1 cellular context compared by ENCODE assay signal in the genomic region with DNA sequence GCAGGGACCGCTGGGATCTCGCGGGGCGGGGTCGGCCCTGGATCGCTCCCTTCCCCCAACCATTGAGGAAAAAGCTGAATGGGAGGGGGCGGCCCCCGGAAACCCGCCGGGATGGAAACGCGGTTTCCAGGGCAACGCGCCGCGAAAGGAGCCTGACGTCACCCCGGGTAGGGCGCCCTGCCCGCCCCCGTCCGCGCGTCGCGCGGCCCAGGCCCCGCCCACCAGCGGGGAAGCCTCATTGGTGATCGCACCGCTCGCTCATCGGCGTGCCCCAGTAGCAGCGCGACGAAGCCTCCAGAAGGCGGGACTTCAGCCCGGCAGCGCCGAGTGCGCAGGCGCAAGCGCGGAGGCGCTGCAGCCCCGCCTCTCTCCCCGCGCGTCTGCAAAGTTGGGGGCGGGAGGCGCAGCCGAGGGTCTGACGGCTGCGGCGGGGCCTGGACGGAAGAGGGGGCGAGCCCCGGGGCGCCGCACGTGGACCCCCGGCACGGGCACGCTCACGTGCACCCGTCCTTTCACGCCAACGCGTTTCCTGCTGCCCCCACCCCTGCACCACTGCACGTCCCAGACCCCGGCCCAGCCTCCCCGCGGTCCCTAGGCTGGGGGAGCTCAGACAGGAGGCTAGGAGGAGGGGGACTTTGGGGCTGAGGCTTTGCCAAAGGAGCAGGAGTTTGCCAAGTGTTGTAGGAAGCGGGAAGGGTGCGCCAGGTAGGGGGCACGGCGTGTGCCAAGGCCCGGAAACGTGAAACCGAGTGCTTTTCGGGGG.
TF ChIP-seq lines count a peak whose summit lies in the region.

No MANE protein-coding gene starts in this region.

TF ChIP-seq in K562, 482 proteins besides CTCF, POLR2A, EP300 and RAD21 (continued from another document and continues in another):
- TF ChIP-seq, protein P1, sequence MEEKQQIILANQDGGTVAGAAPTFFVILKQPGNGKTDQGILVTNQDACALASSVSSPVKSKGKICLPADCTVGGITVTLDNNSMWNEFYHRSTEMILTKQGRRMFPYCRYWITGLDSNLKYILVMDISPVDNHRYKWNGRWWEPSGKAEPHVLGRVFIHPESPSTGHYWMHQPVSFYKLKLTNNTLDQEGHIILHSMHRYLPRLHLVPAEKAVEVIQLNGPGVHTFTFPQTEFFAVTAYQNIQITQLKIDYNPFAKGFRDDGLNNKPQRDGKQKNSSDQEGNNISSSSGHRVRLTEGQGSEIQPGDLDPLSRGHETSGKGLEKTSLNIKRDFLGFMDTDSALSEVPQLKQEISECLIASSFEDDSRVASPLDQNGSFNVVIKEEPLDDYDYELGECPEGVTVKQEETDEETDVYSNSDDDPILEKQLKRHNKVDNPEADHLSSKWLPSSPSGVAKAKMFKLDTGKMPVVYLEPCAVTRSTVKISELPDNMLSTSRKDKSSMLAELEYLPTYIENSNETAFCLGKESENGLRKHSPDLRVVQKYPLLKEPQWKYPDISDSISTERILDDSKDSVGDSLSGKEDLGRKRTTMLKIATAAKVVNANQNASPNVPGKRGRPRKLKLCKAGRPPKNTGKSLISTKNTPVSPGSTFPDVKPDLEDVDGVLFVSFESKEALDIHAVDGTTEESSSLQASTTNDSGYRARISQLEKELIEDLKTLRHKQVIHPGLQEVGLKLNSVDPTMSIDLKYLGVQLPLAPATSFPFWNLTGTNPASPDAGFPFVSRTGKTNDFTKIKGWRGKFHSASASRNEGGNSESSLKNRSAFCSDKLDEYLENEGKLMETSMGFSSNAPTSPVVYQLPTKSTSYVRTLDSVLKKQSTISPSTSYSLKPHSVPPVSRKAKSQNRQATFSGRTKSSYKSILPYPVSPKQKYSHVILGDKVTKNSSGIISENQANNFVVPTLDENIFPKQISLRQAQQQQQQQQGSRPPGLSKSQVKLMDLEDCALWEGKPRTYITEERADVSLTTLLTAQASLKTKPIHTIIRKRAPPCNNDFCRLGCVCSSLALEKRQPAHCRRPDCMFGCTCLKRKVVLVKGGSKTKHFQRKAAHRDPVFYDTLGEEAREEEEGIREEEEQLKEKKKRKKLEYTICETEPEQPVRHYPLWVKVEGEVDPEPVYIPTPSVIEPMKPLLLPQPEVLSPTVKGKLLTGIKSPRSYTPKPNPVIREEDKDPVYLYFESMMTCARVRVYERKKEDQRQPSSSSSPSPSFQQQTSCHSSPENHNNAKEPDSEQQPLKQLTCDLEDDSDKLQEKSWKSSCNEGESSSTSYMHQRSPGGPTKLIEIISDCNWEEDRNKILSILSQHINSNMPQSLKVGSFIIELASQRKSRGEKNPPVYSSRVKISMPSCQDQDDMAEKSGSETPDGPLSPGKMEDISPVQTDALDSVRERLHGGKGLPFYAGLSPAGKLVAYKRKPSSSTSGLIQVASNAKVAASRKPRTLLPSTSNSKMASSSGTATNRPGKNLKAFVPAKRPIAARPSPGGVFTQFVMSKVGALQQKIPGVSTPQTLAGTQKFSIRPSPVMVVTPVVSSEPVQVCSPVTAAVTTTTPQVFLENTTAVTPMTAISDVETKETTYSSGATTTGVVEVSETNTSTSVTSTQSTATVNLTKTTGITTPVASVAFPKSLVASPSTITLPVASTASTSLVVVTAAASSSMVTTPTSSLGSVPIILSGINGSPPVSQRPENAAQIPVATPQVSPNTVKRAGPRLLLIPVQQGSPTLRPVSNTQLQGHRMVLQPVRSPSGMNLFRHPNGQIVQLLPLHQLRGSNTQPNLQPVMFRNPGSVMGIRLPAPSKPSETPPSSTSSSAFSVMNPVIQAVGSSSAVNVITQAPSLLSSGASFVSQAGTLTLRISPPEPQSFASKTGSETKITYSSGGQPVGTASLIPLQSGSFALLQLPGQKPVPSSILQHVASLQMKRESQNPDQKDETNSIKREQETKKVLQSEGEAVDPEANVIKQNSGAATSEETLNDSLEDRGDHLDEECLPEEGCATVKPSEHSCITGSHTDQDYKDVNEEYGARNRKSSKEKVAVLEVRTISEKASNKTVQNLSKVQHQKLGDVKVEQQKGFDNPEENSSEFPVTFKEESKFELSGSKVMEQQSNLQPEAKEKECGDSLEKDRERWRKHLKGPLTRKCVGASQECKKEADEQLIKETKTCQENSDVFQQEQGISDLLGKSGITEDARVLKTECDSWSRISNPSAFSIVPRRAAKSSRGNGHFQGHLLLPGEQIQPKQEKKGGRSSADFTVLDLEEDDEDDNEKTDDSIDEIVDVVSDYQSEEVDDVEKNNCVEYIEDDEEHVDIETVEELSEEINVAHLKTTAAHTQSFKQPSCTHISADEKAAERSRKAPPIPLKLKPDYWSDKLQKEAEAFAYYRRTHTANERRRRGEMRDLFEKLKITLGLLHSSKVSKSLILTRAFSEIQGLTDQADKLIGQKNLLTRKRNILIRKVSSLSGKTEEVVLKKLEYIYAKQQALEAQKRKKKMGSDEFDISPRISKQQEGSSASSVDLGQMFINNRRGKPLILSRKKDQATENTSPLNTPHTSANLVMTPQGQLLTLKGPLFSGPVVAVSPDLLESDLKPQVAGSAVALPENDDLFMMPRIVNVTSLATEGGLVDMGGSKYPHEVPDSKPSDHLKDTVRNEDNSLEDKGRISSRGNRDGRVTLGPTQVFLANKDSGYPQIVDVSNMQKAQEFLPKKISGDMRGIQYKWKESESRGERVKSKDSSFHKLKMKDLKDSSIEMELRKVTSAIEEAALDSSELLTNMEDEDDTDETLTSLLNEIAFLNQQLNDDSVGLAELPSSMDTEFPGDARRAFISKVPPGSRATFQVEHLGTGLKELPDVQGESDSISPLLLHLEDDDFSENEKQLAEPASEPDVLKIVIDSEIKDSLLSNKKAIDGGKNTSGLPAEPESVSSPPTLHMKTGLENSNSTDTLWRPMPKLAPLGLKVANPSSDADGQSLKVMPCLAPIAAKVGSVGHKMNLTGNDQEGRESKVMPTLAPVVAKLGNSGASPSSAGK (IDR thresholded peaks at IDR 0.05): no peak
- TF ChIP-seq, protein P2, sequence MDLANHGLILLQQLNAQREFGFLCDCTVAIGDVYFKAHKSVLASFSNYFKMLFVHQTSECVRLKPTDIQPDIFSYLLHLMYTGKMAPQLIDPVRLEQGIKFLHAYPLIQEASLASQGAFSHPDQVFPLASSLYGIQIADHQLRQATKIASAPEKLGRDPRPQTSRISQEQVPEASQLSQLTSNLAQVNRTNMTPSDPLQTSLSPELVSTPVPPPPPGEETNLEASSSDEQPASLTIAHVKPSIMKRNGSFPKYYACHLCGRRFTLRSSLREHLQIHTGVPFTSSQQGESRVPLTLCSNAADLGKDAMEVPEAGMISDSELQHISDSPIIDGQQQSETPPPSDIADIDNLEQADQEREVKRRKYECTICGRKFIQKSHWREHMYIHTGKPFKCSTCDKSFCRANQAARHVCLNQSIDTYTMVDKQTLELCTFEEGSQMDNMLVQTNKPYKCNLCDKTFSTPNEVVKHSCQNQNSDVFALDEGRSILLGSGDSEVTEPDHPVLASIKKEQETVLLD (IDR thresholded peaks at IDR 0.05): no peak; the same call in 1 of the 2 replicates
- TF ChIP-seq ATF7 (IDR thresholded peaks at IDR 0.05): peak; percentile 98
- 0 out of 2 replicates have a peak, but pooled peaks have one; percentile 22 for TF ChIP-seq LCOR (CRISPR knock-in tag; IDR thresholded peaks at IDR 0.05)
- TF ChIP-seq JUN (IDR thresholded peaks at IDR 0.05; ENCODE audit: borderline replicate concordance, low read depth, low read length): peak; percentile 82
- no peak for TF ChIP-seq JUN (CRISPR knock-in tag; IDR thresholded peaks at IDR 0.05; ENCODE audit: borderline replicate concordance)
- TF ChIP-seq, protein P3, sequence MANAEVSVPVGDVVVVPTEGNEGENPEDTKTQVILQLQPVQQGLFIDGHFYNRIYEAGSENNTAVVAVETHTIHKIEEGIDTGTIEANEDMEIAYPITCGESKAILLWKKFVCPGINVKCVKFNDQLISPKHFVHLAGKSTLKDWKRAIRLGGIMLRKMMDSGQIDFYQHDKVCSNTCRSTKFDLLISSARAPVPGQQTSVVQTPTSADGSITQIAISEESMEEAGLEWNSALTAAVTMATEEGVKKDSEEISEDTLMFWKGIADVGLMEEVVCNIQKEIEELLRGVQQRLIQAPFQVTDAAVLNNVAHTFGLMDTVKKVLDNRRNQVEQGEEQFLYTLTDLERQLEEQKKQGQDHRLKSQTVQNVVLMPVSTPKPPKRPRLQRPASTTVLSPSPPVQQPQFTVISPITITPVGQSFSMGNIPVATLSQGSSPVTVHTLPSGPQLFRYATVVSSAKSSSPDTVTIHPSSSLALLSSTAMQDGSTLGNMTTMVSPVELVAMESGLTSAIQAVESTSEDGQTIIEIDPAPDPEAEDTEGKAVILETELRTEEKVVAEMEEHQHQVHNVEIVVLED (CRISPR knock-in tag; IDR thresholded peaks at IDR 0.05): peak; percentile 68
- TF ChIP-seq, protein P4, sequence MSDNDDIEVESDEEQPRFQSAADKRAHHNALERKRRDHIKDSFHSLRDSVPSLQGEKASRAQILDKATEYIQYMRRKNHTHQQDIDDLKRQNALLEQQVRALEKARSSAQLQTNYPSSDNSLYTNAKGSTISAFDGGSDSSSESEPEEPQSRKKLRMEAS (CRISPR knock-in tag; IDR thresholded peaks at IDR 0.05): peak; percentile 63; the same call in 1 of the 2 replicates
- TF ChIP-seq CBFB (CRISPR knock-in tag; IDR thresholded peaks at IDR 0.05): no peak
- TF ChIP-seq ILK (tag; IDR thresholded peaks at IDR 0.05; ENCODE audit: borderline replicate concordance, low read depth): no peak
- TF ChIP-seq SP2 (IDR thresholded peaks at IDR 0.05; ENCODE audit: extremely low read depth, low read depth, low read length, poor library complexity, severe bottlenecking): peak; percentile 88
- no peak for TF ChIP-seq HNRNPLL (IDR thresholded peaks at IDR 0.05; ENCODE audit: low read depth, low read length, poor library complexity, severe bottlenecking)
- peak; percentile 65 for TF ChIP-seq ASH1L (IDR thresholded peaks at IDR 0.05; ENCODE audit: borderline replicate concordance, low read depth, partially characterized antibody)
- 0 out of 2 replicates have a peak, but pooled peaks have one; percentile 15 for TF ChIP-seq PML (IDR thresholded peaks at IDR 0.05; ENCODE audit: low read length)
- TF ChIP-seq MTF1 (CRISPR knock-in tag; IDR thresholded peaks at IDR 0.05; ENCODE audit: borderline replicate concordance): no peak
- TF ChIP-seq ARHGAP35 (IDR thresholded peaks at IDR 0.05; ENCODE audit: partially characterized antibody): peak; percentile 9
- TF ChIP-seq MXI1 (IDR thresholded peaks at IDR 0.05; ENCODE audit: low read depth, low read length): no peak
- no peak for TF ChIP-seq L3MBTL2 (IDR thresholded peaks at IDR 0.05)
- no peak for TF ChIP-seq HCFC1 (IDR thresholded peaks at IDR 0.05; ENCODE audit: low read depth, low read length)
- TF ChIP-seq TAF7 (tag; IDR thresholded peaks at IDR 0.05): no peak
- TF ChIP-seq FOS (IDR thresholded peaks at IDR 0.05; ENCODE audit: extremely low read depth, insufficient read length): peak; percentile 93
- TF ChIP-seq, protein P5, sequence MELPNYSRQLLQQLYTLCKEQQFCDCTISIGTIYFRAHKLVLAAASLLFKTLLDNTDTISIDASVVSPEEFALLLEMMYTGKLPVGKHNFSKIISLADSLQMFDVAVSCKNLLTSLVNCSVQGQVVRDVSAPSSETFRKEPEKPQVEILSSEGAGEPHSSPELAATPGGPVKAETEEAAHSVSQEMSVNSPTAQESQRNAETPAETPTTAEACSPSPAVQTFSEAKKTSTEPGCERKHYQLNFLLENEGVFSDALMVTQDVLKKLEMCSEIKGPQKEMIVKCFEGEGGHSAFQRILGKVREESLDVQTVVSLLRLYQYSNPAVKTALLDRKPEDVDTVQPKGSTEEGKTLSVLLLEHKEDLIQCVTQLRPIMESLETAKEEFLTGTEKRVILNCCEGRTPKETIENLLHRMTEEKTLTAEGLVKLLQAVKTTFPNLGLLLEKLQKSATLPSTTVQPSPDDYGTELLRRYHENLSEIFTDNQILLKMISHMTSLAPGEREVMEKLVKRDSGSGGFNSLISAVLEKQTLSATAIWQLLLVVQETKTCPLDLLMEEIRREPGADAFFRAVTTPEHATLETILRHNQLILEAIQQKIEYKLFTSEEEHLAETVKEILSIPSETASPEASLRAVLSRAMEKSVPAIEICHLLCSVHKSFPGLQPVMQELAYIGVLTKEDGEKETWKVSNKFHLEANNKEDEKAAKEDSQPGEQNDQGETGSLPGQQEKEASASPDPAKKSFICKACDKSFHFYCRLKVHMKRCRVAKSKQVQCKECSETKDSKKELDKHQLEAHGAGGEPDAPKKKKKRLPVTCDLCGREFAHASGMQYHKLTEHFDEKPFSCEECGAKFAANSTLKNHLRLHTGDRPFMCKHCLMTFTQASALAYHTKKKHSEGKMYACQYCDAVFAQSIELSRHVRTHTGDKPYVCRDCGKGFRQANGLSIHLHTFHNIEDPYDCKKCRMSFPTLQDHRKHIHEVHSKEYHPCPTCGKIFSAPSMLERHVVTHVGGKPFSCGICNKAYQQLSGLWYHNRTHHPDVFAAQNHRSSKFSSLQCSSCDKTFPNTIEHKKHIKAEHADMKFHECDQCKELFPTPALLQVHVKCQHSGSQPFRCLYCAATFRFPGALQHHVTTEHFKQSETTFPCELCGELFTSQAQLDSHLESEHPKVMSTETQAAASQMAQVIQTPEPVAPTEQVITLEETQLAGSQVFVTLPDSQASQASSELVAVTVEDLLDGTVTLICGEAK (IDR thresholded peaks at IDR 0.05): 0 out of 2 replicates have a peak, but pooled peaks have one; percentile 11
- TF ChIP-seq, protein P5 (CRISPR knock-in tag; IDR thresholded peaks at IDR 0.05): no peak
- TF ChIP-seq SIX5 (IDR thresholded peaks at IDR 0.05; ENCODE audit: borderline replicate concordance in 1 of 2, insufficient read depth in 1 of 2, low read depth in 1 of 2, low read length in 2 of 2): no peak
- TF ChIP-seq COPS2 (conservative IDR thresholded peaks at IDR 0.05): no peak
- TF ChIP-seq ZC3H11A (IDR thresholded peaks at IDR 0.05; ENCODE audit: low read depth, low read length): no peak
